In genomic region chr10:49552277-49552676, GRCh38 we compare ENCODE assay signal across 15 cellular contexts. TPM values are rescaled to one million over a fixed set of nuclear protein-coding genes. Genes with fewer than 3 reads are reported as not detected.
A peak's percentile ranks its signal among the peaks of the same experiment; 100 is the strongest.
DNase-seq lines count a peak whose midpoint lies in the region; ATAC-seq, FAIRE-seq and TF ChIP-seq lines count a peak whose summit lies in the region.
"Had no signal": no experiment of that assay in that cellular context is flagged by ENCODE, and none has a peak within 500 bp of the region (broad histone marks: within the 10 kb centered on the region; RNA-seq: fewer than 3 reads in every experiment).

No MANE protein-coding gene starts in this region.

- TF ChIP-seq CTCF in RWPE2 (IDR thresholded peaks at IDR 0.05; ENCODE audit: poor library complexity, severe bottlenecking) (no peak), tibial artery (IDR thresholded peaks at IDR 0.05) (no peak)

- peaks cover 48% of the 10 kb centered on the region for H3K4me1 ChIP-seq in RWPE2 (ENCODE audit: insufficient read depth, poor library complexity, severe bottlenecking)
- peaks cover 0 to 18% (median 0%) of the 10 kb centered on the region in 4 donors for H3K4me1 ChIP-seq in tibial artery
- H3K4me1 ChIP-seq: right atrium auricular region, stomach had no signal

- FAIRE-seq in GM12891 (lab: Jason Lieb, UNC) = no peak

- DNase-seq in GM03348 (ENCODE audit: low spot score) (peak; percentile 63), RWPE2 (ENCODE audit: low spot score) (peak; percentile 91), epithelial cell of prostate (ENCODE audit: low read depth, low spot score) (peak; percentile 59), pulmonary artery endothelial cell (ENCODE audit: low read depth, low spot score) (peak; percentile 88), GM12891 (ENCODE audit: insufficient read length, low spot score) (no peak), tibial artery (no peak)
- DNase-seq: CD8-positive, alpha-beta memory T cell; erythroblast; NCI-H1417 treated with DMSO at 0.1 percent for 48 hours; NCI-H69; stomach had no signal

- H3K4me3 ChIP-seq in RWPE2 (ENCODE audit: severe bottlenecking) (no peak overlapping the region), tibial artery (no peak overlapping the region)
- H3K4me3 ChIP-seq: cardiac muscle cell, right atrium auricular region, stomach had no signal

- H3K27me3 ChIP-seq in RWPE2 (ENCODE audit: insufficient read depth, poor library complexity, severe bottlenecking) (no peaks in the 10 kb centered on the region), tibial artery (no peaks in the 10 kb centered on the region)
- H3K27me3 ChIP-seq: cardiac muscle cell, right atrium auricular region had no signal

- peak; percentile 89 for ATAC-seq in RWPE2 (ENCODE audit: low read depth)
- ATAC-seq in GM18519 (IDR thresholded peaks at IDR 0.05; ENCODE audit: low FRiP score, unreplicated experiment) = no peak
- ATAC-seq in HG02885 (IDR thresholded peaks at IDR 0.05; ENCODE audit: poor library complexity, unreplicated experiment) = no peak

- H3K36me3 ChIP-seq in RWPE2 (ENCODE audit: low read depth) (no peaks in the 10 kb centered on the region), tibial artery (no peaks in the 10 kb centered on the region)
- H3K36me3 ChIP-seq: cardiac muscle cell, right atrium auricular region, stomach had no signal

- intact Hi-C loops in tibial artery (cut with DNase I; ENCODE audit: low total_unique reads) = no loop called here

- H3K9me3 ChIP-seq in RWPE2 (ENCODE audit: severe bottlenecking) (no peaks in the 10 kb centered on the region), tibial artery (no peaks in the 10 kb centered on the region)

- peak overlapping the region; percentile 100 for H3K27ac ChIP-seq in RWPE2 (ENCODE audit: poor library complexity, severe bottlenecking)
- peak overlapping the region; percentile 98 for H3K27ac ChIP-seq in epithelial cell of prostate
- peak overlapping the region in 1 of 2 donors; percentile 32 for H3K27ac ChIP-seq in tibial artery
- H3K27ac ChIP-seq: cardiac muscle cell, stomach had no signal

- no peak for TF ChIP-seq POLR2A in GM12891 (IDR thresholded peaks at IDR 0.05; ENCODE audit: low read depth, low read length)

TF ChIP-seq in GM12891, 5 proteins besides CTCF, POLR2A, EP300 and RAD21:
- TF ChIP-seq SPI1 (IDR thresholded peaks at IDR 0.05; ENCODE audit: low read depth, low read length) (no peak), PAX5 (IDR thresholded peaks at IDR 0.05; ENCODE audit: insufficient read depth, low read length, severe bottlenecking) (no peak), POLR2AphosphoS5 (IDR thresholded peaks at IDR 0.05; ENCODE audit: low read depth, low read length) (no peak), TAF1 (IDR thresholded peaks at IDR 0.05; ENCODE audit: low read depth, low read length) (no peak), POU2F2 (IDR thresholded peaks at IDR 0.05; ENCODE audit: low read depth, low read length) (no peak)

RNA-seq across cellular contexts. Expression of gene ERCC6, which starts 13.4 kb away (rescaled TPM):
- total RNA-seq in pulmonary artery endothelial cell = 39.3 and 57.1 TPM in 2 replicates
- 7.1 TPM for polyA plus RNA-seq in GM12891 (2012; ENCODE audit: low read depth, missing spikeins)

RNA-seq across cellular contexts. Expression of gene SLC18A3, which starts 57.8 kb away (rescaled TPM):
- not detected in 2 replicates for total RNA-seq in pulmonary artery endothelial cell
- polyA plus RNA-seq in GM12891 (2012; ENCODE audit: low read depth, missing spikeins) = not detected
- total RNA-seq: cardiac muscle cell; CD8-positive, alpha-beta memory T cell; right atrium auricular region had no signal
- polyA plus RNA-seq: cardiac muscle cell; CD8-positive, alpha-beta memory T cell had no signal

Comparison
In these comparisons a context has a peak if more than half of its experiments do, and no peak if none do; other contexts are left out.
1. DNase-seq: peak in GM03348 (single experiment), RWPE2 (single experiment), epithelial cell of prostate (single experiment) and pulmonary artery endothelial cell (single experiment); none in GM12891 (single experiment) and tibial artery (0 of 2).